In genomic region chr2:207914716-207915115, GRCh38 we compare ENCODE assay signal across 20 cellular contexts.
"Had no signal": no experiment of that assay in that cellular context is flagged by ENCODE, and none has a peak within 500 bp of the region (broad histone marks: within the 10 kb centered on the region; RNA-seq: fewer than 3 reads in every experiment).

No MANE protein-coding gene starts in this region.

- ATAC-seq: gastrocnemius medialis; left ventricle myocardium superior; sciatic nerve; stimulated activated naive B cell treated with anti-CD40 and anti-IgM and Interleukin-4, amounts not matched to agents 10 μg/mL and 1 μg/mL and 100 μg/mL, for 72 hours; WTC11 had no signal

- H3K4me1 ChIP-seq: ascending aorta, esophagus squamous epithelium, gastrocnemius medialis, transverse colon had no signal

- H3K9me3 ChIP-seq: ascending aorta, esophagus squamous epithelium, gastrocnemius medialis, transverse colon had no signal

- H3K27me3 ChIP-seq: ascending aorta, esophagus squamous epithelium, gastrocnemius medialis, transverse colon had no signal

- H3K4me2 ChIP-seq: smooth muscle cell had no signal

- FAIRE-seq: urothelium cell line had no signal

- DNase-seq: activated gamma-delta T cell treated with Interleukin-2 at 50 U/mL for 16 hours; activated T-cell treated with anti-CD3 and anti-CD28 coated beads, Interleukin-2, amount 50 U/mL, for 1 hour; cerebellar nuclear complex; esophagus squamous epithelium; gastrocnemius medialis; hypothalamus; left ventricle myocardium superior; mammary epithelial cell; midbrain; stimulated activated CD4-positive, alpha-beta T cell treated with anti-CD3 and anti-CD28 coated beads, Interleukin-15, amount 100 ng/mL, for 24 hours; stimulated activated CD8-positive, alpha-beta memory T cell treated with anti-CD3 and anti-CD28 coated beads, Interleukin-4, amount 100 ng/mL, for 48 hours; stimulated activated naive B cell treated with anti-CD40 and anti-IgM and Interleukin-4, amounts not matched to agents 10 μg/mL and 1 μg/mL and 100 μg/mL, for 72 hours; T1000; transverse colon had no signal

- H3K27ac ChIP-seq: ascending aorta, coronary artery, esophagus squamous epithelium, gastrocnemius medialis, transverse colon had no signal

- H3K36me3 ChIP-seq: transverse colon had no signal

- H3K4me3 ChIP-seq: ascending aorta, coronary artery, esophagus squamous epithelium, gastrocnemius medialis, smooth muscle cell, transverse colon had no signal
